ENCODE assay signal across 21 cellular contexts in the genomic region with DNA sequence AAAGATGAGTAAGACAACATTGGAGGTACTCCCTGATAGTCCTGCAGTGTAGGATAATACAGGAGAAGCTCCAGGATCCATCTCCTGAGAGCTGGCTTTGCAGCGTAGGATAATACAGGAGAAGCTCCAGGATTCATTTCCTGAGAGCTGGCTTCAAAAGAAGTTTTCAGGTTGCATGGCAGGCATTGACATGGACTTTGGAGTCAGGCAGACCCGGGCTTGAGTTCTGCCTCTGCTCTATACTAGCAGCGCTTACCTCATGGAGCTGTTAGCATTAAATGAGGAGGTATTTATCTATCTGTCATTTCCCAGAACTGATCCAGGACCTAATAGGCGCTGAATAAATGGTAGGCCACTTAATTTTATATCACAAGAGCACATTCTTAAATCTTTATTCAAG.
DNase-seq lines count a peak whose midpoint lies in the region; ATAC-seq, FAIRE-seq and TF ChIP-seq lines count a peak whose summit lies in the region.
"Had no signal": no experiment of that assay in that cellular context is flagged by ENCODE, and none has a peak within 500 bp of the region (broad histone marks: within the 10 kb centered on the region; RNA-seq: fewer than 3 reads in every experiment).

No MANE protein-coding gene starts in this region.

- H3K4me2 ChIP-seq in BLaER1 (peak overlapping the region; percentile 82), keratinocyte (ENCODE audit: control insufficient read depth, extremely low read depth, insufficient read depth, low read depth, low read length) (peak overlapping the region; percentile 29), skeletal muscle satellite cell (ENCODE audit: low read length) (peak overlapping the region; percentile 48)

- H3K4me1 Mint-ChIP-seq in CD8-positive, alpha-beta memory T cell = no peaks in the 10 kb centered on the region
- no peaks in the 10 kb centered on the region for H3K4me1 Mint-ChIP-seq in naive thymus-derived CD4-positive, alpha-beta T cell
- H3K4me1 Mint-ChIP-seq: activated naive CD8-positive, alpha-beta T cell treated with anti-CD3 and anti-CD28 coated beads, Interleukin-2, amount 10 ng/mL, durations not matched to agents 7 days and 5 days; stimulated activated effector memory CD8-positive, alpha-beta T cell treated with anti-CD3 and anti-CD28 coated beads, Interleukin-12 subunit alpha, Interleukin-12 subunit beta, amount 100 ng/mL, for 72 hours had no signal

- dilution Hi-C loops in keratinocyte (cut with MboI; ENCODE audit: extremely low pct_ligation_motif_present, low sequenced_read_pairs) = no loop called here

- POLR2A ChIA-PET in CD8-positive, alpha-beta memory T cell (lab: Charles Lee) = no interaction called here
- POLR2A ChIA-PET in naive thymus-derived CD4-positive, alpha-beta T cell (lab: Charles Lee) = no interaction called here

- TF ChIP-seq CTCF in WERI-Rb-1 (IDR thresholded peaks at IDR 0.05; ENCODE audit: low read depth, low read length) = no peak
- TF ChIP-seq CTCF in keratinocyte (optimal IDR thresholded peaks at IDR 0.05 in 1 of 3, IDR thresholded peaks at IDR 0.05 in 1 of 3, conservative IDR thresholded peaks at IDR 0.05 in 1 of 3; ENCODE audit: extremely low read depth in 1 of 3, insufficient read depth in 2 of 3, low read length in 3 of 3) = no peak

- H3K9ac ChIP-seq in BLaER1 (peak overlapping the region; percentile 49), keratinocyte (ENCODE audit: control insufficient read depth, extremely low read depth, insufficient read depth, low read length) (peak overlapping the region; percentile 1), skeletal muscle satellite cell (ENCODE audit: low read depth, low read length) (no peak overlapping the region)

- H3K4me3 ChIP-seq in BLaER1 (0 out of 2 replicates have a peak overlapping the region, but pooled peaks have one; percentile 13), WERI-Rb-1 (ENCODE audit: low read depth, low read length) (peak overlapping the region; percentile 13; the same call in 1 of the 2 replicates), keratinocyte (ENCODE audit: control insufficient read depth in 2 of 3, extremely low read depth in 1 of 3, insufficient read depth in 2 of 3, low read depth in 1 of 3, low read length in 3 of 3) (no peak overlapping the region), skeletal muscle satellite cell (ENCODE audit: low read length) (no peak overlapping the region)
- H3K4me3 ChIP-seq in CD8-positive, alpha-beta memory T cell (ENCODE audit: low read length) = no peak overlapping the region
- H3K4me3 ChIP-seq in naive thymus-derived CD4-positive, alpha-beta T cell (ENCODE audit: low read length) = no peak overlapping the region
- H3K4me3 ChIP-seq: cardiac muscle cell, SJCRH30, upper lobe of right lung had no signal

- H3K9me1 ChIP-seq in keratinocyte (ENCODE audit: control insufficient read depth, extremely low read depth, insufficient read depth, low read length) = peaks cover 2% of the 10 kb centered on the region

- H4K20me1 ChIP-seq in BLaER1 (peaks cover 99% of the 10 kb centered on the region), keratinocyte (ENCODE audit: control insufficient read depth, extremely low read depth, insufficient read depth, low read length) (no peaks in the 10 kb centered on the region)

- H3K9me3 Mint-ChIP-seq in CD8-positive, alpha-beta memory T cell = no peaks in the 10 kb centered on the region
- no peaks in the 10 kb centered on the region for H3K9me3 Mint-ChIP-seq in naive thymus-derived CD4-positive, alpha-beta T cell
- H3K9me3 Mint-ChIP-seq: activated naive CD8-positive, alpha-beta T cell treated with anti-CD3 and anti-CD28 coated beads, Interleukin-2, amount 10 ng/mL, durations not matched to agents 7 days and 5 days; naive thymus-derived CD8-positive, alpha-beta T cell; stimulated activated effector memory CD8-positive, alpha-beta T cell treated with anti-CD3 and anti-CD28 coated beads, Interleukin-12 subunit alpha, Interleukin-12 subunit beta, amount 100 ng/mL, for 72 hours; T-helper 2 cell treated with Interferon-gamma antibody and Interleukin-4, amounts not matched to agents 5 μg/mL and 100 μg/mL, for 36 hours had no signal

- peaks cover 90% of the 10 kb centered on the region for H3K79me2 ChIP-seq in keratinocyte (ENCODE audit: control insufficient read depth, insufficient read depth, low read length)

- intact Hi-C loops in naive thymus-derived CD4-positive, alpha-beta T cell (cut with micrococcal nuclease) = loop anchor here in 1 of 2 donors (10.0 kb wide), 1 partner anchor 398 kb away; no protein-coding TSS in a partner anchor

- H3K4me3 Mint-ChIP-seq in CD8-positive, alpha-beta memory T cell = no peak overlapping the region
- no peak overlapping the region for H3K4me3 Mint-ChIP-seq in naive thymus-derived CD4-positive, alpha-beta T cell
- H3K4me3 Mint-ChIP-seq: activated naive CD8-positive, alpha-beta T cell treated with anti-CD3 and anti-CD28 coated beads, Interleukin-2, amount 10 ng/mL, durations not matched to agents 7 days and 5 days; naive thymus-derived CD8-positive, alpha-beta T cell; stimulated activated effector memory CD8-positive, alpha-beta T cell treated with anti-CD3 and anti-CD28 coated beads, Interleukin-12 subunit alpha, Interleukin-12 subunit beta, amount 100 ng/mL, for 72 hours; T-helper 2 cell treated with Interferon-gamma antibody and Interleukin-4, amounts not matched to agents 5 μg/mL and 100 μg/mL, for 36 hours had no signal

- H3K36me3 Mint-ChIP-seq in CD8-positive, alpha-beta memory T cell = no peaks in the 10 kb centered on the region
- no peaks in the 10 kb centered on the region for H3K36me3 Mint-ChIP-seq in naive thymus-derived CD4-positive, alpha-beta T cell
- H3K36me3 Mint-ChIP-seq: activated naive CD8-positive, alpha-beta T cell treated with anti-CD3 and anti-CD28 coated beads, Interleukin-2, amount 10 ng/mL, durations not matched to agents 7 days and 5 days; naive thymus-derived CD8-positive, alpha-beta T cell; stimulated activated effector memory CD8-positive, alpha-beta T cell treated with anti-CD3 and anti-CD28 coated beads, Interleukin-12 subunit alpha, Interleukin-12 subunit beta, amount 100 ng/mL, for 72 hours had no signal

- H2AFZ ChIP-seq in keratinocyte (ENCODE audit: control insufficient read depth, low read length) = no peak overlapping the region

- ATAC-seq in HG02870 (IDR thresholded peaks at IDR 0.05; ENCODE audit: unreplicated experiment) = no peak
- ATAC-seq in naive thymus-derived CD4-positive, alpha-beta T cell = no peak
- ATAC-seq: naive thymus-derived CD8-positive, alpha-beta T cell; stimulated activated effector memory CD8-positive, alpha-beta T cell treated with anti-CD3 and anti-CD28 coated beads, Interleukin-12 subunit alpha, Interleukin-12 subunit beta, amount 100 ng/mL, for 72 hours had no signal

- H3K27ac ChIP-seq in BLaER1 (peak overlapping the region; percentile 70), WERI-Rb-1 (peak overlapping the region; percentile 90), keratinocyte (ENCODE audit: control insufficient read depth, insufficient read depth, low read length) (peak overlapping the region; percentile 86)
- no peak overlapping the region for H3K27ac ChIP-seq in CD8-positive, alpha-beta memory T cell (ENCODE audit: low read depth, low read length)
- H3K27ac ChIP-seq in naive thymus-derived CD4-positive, alpha-beta T cell (ENCODE audit: low read depth, low read length) = no peak overlapping the region
- H3K27ac ChIP-seq: cardiac muscle cell, SJCRH30 had no signal

- H3K9me3 ChIP-seq in BLaER1 (no peaks in the 10 kb centered on the region), WERI-Rb-1 (ENCODE audit: severe bottlenecking) (no peaks in the 10 kb centered on the region), keratinocyte (ENCODE audit: control insufficient read depth, low read depth, low read length) (no peaks in the 10 kb centered on the region), skeletal muscle satellite cell (replicated peaks; ENCODE audit: low read length) (no peaks in the 10 kb centered on the region)
- H3K9me3 ChIP-seq in CD8-positive, alpha-beta memory T cell (ENCODE audit: low read length) = no peaks in the 10 kb centered on the region
- no peaks in the 10 kb centered on the region for H3K9me3 ChIP-seq in naive thymus-derived CD4-positive, alpha-beta T cell (ENCODE audit: control insufficient read depth in 2 of 3, low read length in 3 of 3)
- H3K9me3 ChIP-seq: Caco-2, upper lobe of right lung had no signal

- CTCF ChIA-PET in CD8-positive, alpha-beta memory T cell (lab: Charles Lee) = no interaction called here
- CTCF ChIA-PET in naive thymus-derived CD4-positive, alpha-beta T cell (lab: Charles Lee) = interaction anchor here (0.6 kb wide), 1 partner anchor 20 kb away, joined by 4 read pairs; no protein-coding TSS in a partner anchor

- H3K4me1 ChIP-seq in BLaER1 (peaks cover 84% of the 10 kb centered on the region), keratinocyte (ENCODE audit: control insufficient read depth, extremely low read depth, insufficient read depth, low read length) (peaks cover 34% of the 10 kb centered on the region), skeletal muscle satellite cell (ENCODE audit: control insufficient read depth, insufficient read depth, low read length) (peaks cover 15% of the 10 kb centered on the region)
- no peaks in the 10 kb centered on the region for H3K4me1 ChIP-seq in CD8-positive, alpha-beta memory T cell (ENCODE audit: insufficient read depth, low read length)
- no peaks in the 10 kb centered on the region for H3K4me1 ChIP-seq in naive thymus-derived CD4-positive, alpha-beta T cell (ENCODE audit: control insufficient read depth in 2 of 2, insufficient read depth in 2 of 2, low read length in 2 of 2)
- H3K4me1 ChIP-seq: Caco-2 had no signal

- no peak overlapping the region for H3K27ac Mint-ChIP-seq in CD8-positive, alpha-beta memory T cell
- no peak overlapping the region for H3K27ac Mint-ChIP-seq in naive thymus-derived CD4-positive, alpha-beta T cell
- H3K27ac Mint-ChIP-seq: activated naive CD8-positive, alpha-beta T cell treated with anti-CD3 and anti-CD28 coated beads, Interleukin-2, amount 10 ng/mL, durations not matched to agents 7 days and 5 days; naive thymus-derived CD8-positive, alpha-beta T cell; stimulated activated effector memory CD8-positive, alpha-beta T cell treated with anti-CD3 and anti-CD28 coated beads, Interleukin-12 subunit alpha, Interleukin-12 subunit beta, amount 100 ng/mL, for 72 hours; T-helper 2 cell treated with Interferon-gamma antibody and Interleukin-4, amounts not matched to agents 5 μg/mL and 100 μg/mL, for 36 hours had no signal

- H3K27me3 Mint-ChIP-seq in CD8-positive, alpha-beta memory T cell = peaks cover 3 to 13% of the 10 kb centered on the region in 2 donors
- H3K27me3 Mint-ChIP-seq in naive thymus-derived CD4-positive, alpha-beta T cell = peaks cover 0 to 13% (median 7%) of the 10 kb centered on the region in 5 donors

- H3K36me3 ChIP-seq in BLaER1 (peaks cover 13% of the 10 kb centered on the region; the same call in 1 of the 2 replicates), WERI-Rb-1 (no peaks in the 10 kb centered on the region), keratinocyte (ENCODE audit: control insufficient read depth in 2 of 2, extremely low read depth in 1 of 2, insufficient read depth in 2 of 2, low read length in 2 of 2) (no peaks in the 10 kb centered on the region), skeletal muscle satellite cell (ENCODE audit: insufficient read depth, low read length) (no peaks in the 10 kb centered on the region)
- H3K36me3 ChIP-seq in CD8-positive, alpha-beta memory T cell (ENCODE audit: insufficient read depth, low read length) = no peaks in the 10 kb centered on the region
- H3K36me3 ChIP-seq in naive thymus-derived CD4-positive, alpha-beta T cell (ENCODE audit: control insufficient read depth in 2 of 3, insufficient read depth in 3 of 3, low read length in 3 of 3) = no peaks in the 10 kb centered on the region
- H3K36me3 ChIP-seq: cardiac muscle cell, SJCRH30, upper lobe of right lung had no signal

- peak; percentile 43 for FAIRE-seq in keratinocyte (lab: Jason Lieb, UNC)

- H3K27me3 ChIP-seq in BLaER1 = no peaks in the 10 kb centered on the region
- H3K27me3 ChIP-seq in WERI-Rb-1 (ENCODE audit: insufficient read depth, low read depth, severe bottlenecking) = no peaks in the 10 kb centered on the region
- no peaks in the 10 kb centered on the region for H3K27me3 ChIP-seq in keratinocyte (ENCODE audit: control insufficient read depth, extremely low read depth, insufficient read depth, low read length)
- no peaks in the 10 kb centered on the region for H3K27me3 ChIP-seq in skeletal muscle satellite cell (ENCODE audit: control insufficient read depth, insufficient read depth, low read length)
- H3K27me3 ChIP-seq in CD8-positive, alpha-beta memory T cell (ENCODE audit: insufficient read depth, low read length, poor library complexity, severe bottlenecking) = no peaks in the 10 kb centered on the region
- no peaks in the 10 kb centered on the region for H3K27me3 ChIP-seq in naive thymus-derived CD4-positive, alpha-beta T cell (ENCODE audit: control insufficient read depth in 2 of 2, insufficient read depth in 2 of 2, low read length in 2 of 2)
- H3K27me3 ChIP-seq: cardiac muscle cell, SJCRH30, upper lobe of right lung had no signal

- DNase-seq in WERI-Rb-1 (peak; percentile 33), keratinocyte (ENCODE audit: low read depth, low spot score) (no peak)
- no peak for DNase-seq in CD8-positive, alpha-beta memory T cell
- DNase-seq in naive thymus-derived CD4-positive, alpha-beta T cell = no peak
- DNase-seq: activated CD8-positive, alpha-beta memory T cell treated with anti-CD3 and anti-CD28 coated beads for 24 hours; activated naive CD8-positive, alpha-beta T cell treated with anti-CD3 and anti-CD28 coated beads, Interleukin-2, amount 10 ng/mL, durations not matched to agents 7 days and 5 days; Caco-2; KG1; naive thymus-derived CD8-positive, alpha-beta T cell; NCI-H2081; NCI-H510A treated with DMSO at 0.1 percent for 48 hours; posterior cingulate gyrus; stimulated activated CD4-positive, alpha-beta T cell treated with anti-CD3 and anti-CD28 coated beads, Interleukin-15, amount 100 ng/mL, for 24 hours; upper lobe of right lung had no signal

Comparison
In these comparisons a context has a peak if more than half of its experiments do, and no peak if none do; other contexts are left out.
1. H3K27ac ChIP-seq: peak in BLaER1 (single experiment), WERI-Rb-1 (single experiment) and keratinocyte (single experiment); none in CD8-positive, alpha-beta memory T cell (single experiment) and naive thymus-derived CD4-positive, alpha-beta T cell (single experiment).
2. H3K4me2 ChIP-seq: peak in every context shown above with its lines; median percentile 82 in BLaER1; 48 in skeletal muscle satellite cell; 29 in keratinocyte.
3. H3K4me3 ChIP-seq: peak in BLaER1 (single experiment) and WERI-Rb-1 (single experiment); none in keratinocyte (0 of 3), skeletal muscle satellite cell (single experiment), CD8-positive, alpha-beta memory T cell (single experiment) and naive thymus-derived CD4-positive, alpha-beta T cell (single experiment).